23 cellular contexts compared by ENCODE assay signal in genomic region chr5:132383984-132384383, GRCh38.
"Had no signal": no experiment of that assay in that cellular context is flagged by ENCODE, and none has a peak within 500 bp of the region (broad histone marks: within the 10 kb centered on the region; RNA-seq: fewer than 3 reads in every experiment).

No MANE protein-coding gene starts in this region.

- H3K27ac ChIP-seq: left lung, lower lobe of right lung, pancreas, spleen, tibial nerve had no signal

- H3K4me3 ChIP-seq: left lung, lower lobe of right lung, pancreas, prostate gland, spleen, tibial nerve, uterus had no signal

- DNase-seq: hippocampal formation; kidney; left colon; left lung; lower lobe of right lung; mammary epithelial cell; mesenchymal stem cell; naive thymus-derived CD8-positive, alpha-beta T cell; nucleus accumbens; pancreas; posterior cingulate gyrus; retina; right cardiac atrium; small intestine; spleen; stimulated activated CD4-positive, alpha-beta T cell treated with anti-CD3 and anti-CD28 coated beads, Interleukin-4, amount 100 ng/mL, for 24 hours; stimulated activated naive CD4-positive, alpha-beta T cell; substantia nigra; uterus had no signal

- ATAC-seq: left colon; left lung; lower lobe of right lung; naive thymus-derived CD8-positive, alpha-beta T cell; pancreas; right cardiac atrium; sciatic nerve; stimulated activated effector memory CD8-positive, alpha-beta T cell treated with anti-CD3 and anti-CD28 coated beads, Interleukin-12 subunit alpha, Interleukin-12 subunit beta, amount 100 ng/mL, for 72 hours had no signal

- H3K9me3 ChIP-seq: left lung, lower lobe of right lung, pancreas, prostate gland, spleen, tibial nerve, uterus had no signal

- H3K36me3 ChIP-seq: prostate gland, uterus had no signal

- H3K27me3 ChIP-seq: left lung, pancreas, spleen, tibial nerve, uterus had no signal
